Comparison of ENCODE assay signal across 9 cellular contexts in the genomic region with DNA sequence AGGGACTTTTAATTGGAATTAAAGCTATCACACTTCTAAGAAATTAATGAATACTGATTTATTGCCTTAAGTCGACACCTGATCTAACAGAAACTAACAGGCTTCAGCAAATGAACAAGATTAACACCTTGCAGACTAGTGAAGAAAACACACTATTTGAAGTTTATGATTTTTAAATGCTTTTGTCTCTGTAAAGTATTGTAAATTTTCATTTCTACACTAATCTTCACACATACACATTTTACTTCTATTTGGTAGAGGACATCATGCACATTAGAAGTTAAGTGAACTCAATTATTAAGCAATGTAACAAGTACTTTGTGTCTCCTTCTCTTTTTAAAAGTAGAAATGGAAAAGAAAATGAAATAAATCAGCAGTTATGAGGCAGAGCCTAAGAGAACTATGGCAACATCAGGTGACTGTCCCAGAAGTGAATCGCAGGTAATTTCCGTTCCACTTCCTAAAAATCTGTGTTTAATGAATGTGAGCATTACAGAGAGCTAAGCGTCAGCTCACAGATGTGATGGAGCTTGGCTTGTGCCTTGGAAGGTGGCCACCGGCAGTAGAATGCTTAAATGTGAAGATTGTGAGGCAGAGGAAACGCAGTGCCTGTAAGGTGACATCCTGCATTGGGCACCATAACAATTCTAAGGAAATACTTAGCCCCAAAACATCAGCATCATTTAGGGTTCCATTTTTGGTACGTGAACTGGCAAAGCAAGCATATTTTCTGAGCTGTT. TPM values are rescaled to one million over a fixed set of nuclear protein-coding genes. Genes with fewer than 3 reads are reported as not detected.
DNase-seq lines count a peak whose midpoint lies in the region; ATAC-seq and TF ChIP-seq lines count a peak whose summit lies in the region.
"Had no signal": no experiment of that assay in that cellular context is flagged by ENCODE, and none has a peak within 500 bp of the region (broad histone marks: within the 10 kb centered on the region; RNA-seq: fewer than 3 reads in every experiment).

No MANE protein-coding gene starts in this region.

- H3K4me2 ChIP-seq in SU-DHL-6 (ENCODE audit: low read depth, low read length, poor library complexity, severe bottlenecking), result peak overlapping the region; percentile 69

- H3K9me3 ChIP-seq in ES-I3 (ENCODE audit: control insufficient read depth, insufficient read depth, low read length) (no peaks in the 10 kb centered on the region), SU-DHL-6 (ENCODE audit: insufficient read depth, low read length) (no peaks in the 10 kb centered on the region), esophagus muscularis mucosa (no peaks in the 10 kb centered on the region)

- WGBS in esophagus muscularis mucosa, result 68% methylated on average over 7 of the region's 7 CpGs

- H3K36me3 Mint-ChIP-seq in progenitor cell of endocrine pancreas (ENCODE audit: insufficient read depth), result peaks cover 8% of the 10 kb centered on the region

- peaks cover 10% of the 10 kb centered on the region for H3K4me1 ChIP-seq in ES-I3 (ENCODE audit: insufficient read depth, low read length)
- peaks cover 36 to 68% (median 56%) of the 10 kb centered on the region in 4 donors for H3K4me1 ChIP-seq in esophagus muscularis mucosa

- TF ChIP-seq POLR2A in esophagus muscularis mucosa (IDR thresholded peaks at IDR 0.05; ENCODE audit: low read depth), result no peak

- H3K4me1 Mint-ChIP-seq in progenitor cell of endocrine pancreas (ENCODE audit: low read depth), result peaks cover 24% of the 10 kb centered on the region

- H3K27ac Mint-ChIP-seq in progenitor cell of endocrine pancreas, result no peak overlapping the region

- H3K27me3 ChIP-seq in SU-DHL-6 (ENCODE audit: low read length) (no peaks in the 10 kb centered on the region), esophagus muscularis mucosa (no peaks in the 10 kb centered on the region)

- ATAC-seq in HG03520 (IDR thresholded peaks at IDR 0.05; ENCODE audit: unreplicated experiment) (no peak), HG02623 (IDR thresholded peaks at IDR 0.05; ENCODE audit: unreplicated experiment) (no peak)

- 0 out of 2 replicates have a peak, but pooled peaks cover 2% of the 10 kb centered on the region for H4K20me1 ChIP-seq in SU-DHL-6 (ENCODE audit: low read depth, low read length)

- no peaks in the 10 kb centered on the region for H3K9me3 Mint-ChIP-seq in progenitor cell of endocrine pancreas (ENCODE audit: low read depth)

- H3K4me3 ChIP-seq in SU-DHL-6 (ENCODE audit: insufficient read depth, low read length, poor library complexity, severe bottlenecking) (peak overlapping the region; percentile 78), esophagus muscularis mucosa (peak overlapping the region; percentile 88 to 100 (median 94))

- H2AFZ ChIP-seq in SU-DHL-6 (ENCODE audit: low read depth, low read length, severe bottlenecking), result peak overlapping the region; percentile 94

- TF ChIP-seq CTCF in SU-DHL-6 (IDR thresholded peaks at IDR 0.05; ENCODE audit: insufficient read depth, low read length, poor library complexity, severe bottlenecking) (no peak), esophagus muscularis mucosa (IDR thresholded peaks at IDR 0.05) (no peak), progenitor cell of endocrine pancreas (IDR thresholded peaks at IDR 0.05; ENCODE audit: unreplicated experiment) (no peak)

- H3K9me2 ChIP-seq in SU-DHL-6 (replicated peaks; ENCODE audit: insufficient read depth, low read length), result no peaks in the 10 kb centered on the region

- H3K27ac ChIP-seq in SU-DHL-6 (ENCODE audit: low read depth, low read length) (no peak overlapping the region), esophagus muscularis mucosa (replicated peaks in 1 of 4) (peak overlapping the region; percentile 90 to 98 (median 96))

- peak overlapping the region; percentile 95 for H3K4me3 Mint-ChIP-seq in progenitor cell of endocrine pancreas (ENCODE audit: low read depth)

- H3K79me2 ChIP-seq in SU-DHL-6 (ENCODE audit: insufficient read depth, low read length), result peaks cover 4% of the 10 kb centered on the region; the same call in 1 of the 2 replicates

- DNase-seq in esophagus muscularis mucosa (ENCODE audit: extremely low spot score) (no peak), progenitor cell of endocrine pancreas (ENCODE audit: low spot score, unreplicated experiment) (no peak), NCI-H1930 (lab: John Stamatoyannopoulos, UW) (no peak)
- DNase-seq in activated CD4-positive, alpha-beta T cell treated with anti-CD3 and anti-CD28 coated beads, Interleukin-2, amount 50 U/mL, for 1 hour, result no peak

- peak overlapping the region; percentile 100; the same call in 1 of the 2 replicates for H3K9ac ChIP-seq in ES-I3 (ENCODE audit: low read depth, low read length)
- peak overlapping the region; percentile 80 for H3K9ac ChIP-seq in SU-DHL-6 (ENCODE audit: low read length)

- TF ChIP-seq EP300 in esophagus muscularis mucosa (IDR thresholded peaks at IDR 0.05), result no peak

- H3F3A ChIP-seq in SU-DHL-6 (ENCODE audit: insufficient read depth), result peaks cover 18% of the 10 kb centered on the region

- intact Hi-C loops in esophagus muscularis mucosa (cut with DNase I), result no loop called here

- no peaks in the 10 kb centered on the region for H3K27me3 Mint-ChIP-seq in progenitor cell of endocrine pancreas

- H3K36me3 ChIP-seq in ES-I3 (ENCODE audit: insufficient read depth, low read length) (peaks cover under 1% of the 10 kb centered on the region; the same call in 1 of the 2 replicates), SU-DHL-6 (ENCODE audit: low read length) (peaks cover 3% of the 10 kb centered on the region; the same call in 1 of the 2 replicates), esophagus muscularis mucosa (peaks cover 0 to 12% (median 8%) of the 10 kb centered on the region in 4 donors)

RNA-seq across cellular contexts. Expression of gene PRMT2, which starts 1.2 kb away (rescaled TPM):
- total RNA-seq in esophagus muscularis mucosa, result 100 to 1,000 TPM; 136 to 161 (median 142) TPM
- 91.9 and 94.1 TPM in 2 replicates for total RNA-seq in progenitor cell of endocrine pancreas

RNA-seq across cellular contexts. Expression of gene S100B, which starts 31.8 kb away (rescaled TPM):
- total RNA-seq in esophagus muscularis mucosa (10 to 100 TPM; 16.0 to 38.2 (median 30.7) TPM), progenitor cell of endocrine pancreas (not detected in 2 replicates)
- total RNA-seq: glomerular endothelial cell had no signal

Comparison
In these comparisons a context has a peak if more than half of its experiments do, and no peak if none do; other contexts are left out.
1. RNA of gene S100B, which starts 31.8 kb away (total RNA-seq): 16.0 to 38.2 TPM in esophagus muscularis mucosa; not detected in progenitor cell of endocrine pancreas; every median in the first group is over 10 times any median in the second.